1 cellular context compared by ENCODE assay signal in genomic region chr4:55887594-55887993, GRCh38.
TF ChIP-seq lines count a peak whose summit lies in the region.

No MANE protein-coding gene starts in this region.

TF ChIP-seq in GM12878, 131 proteins besides CTCF, POLR2A, EP300 and RAD21 (continued from another document):
- no peak for TF ChIP-seq ZNF687 (IDR thresholded peaks at IDR 0.05)
- TF ChIP-seq USF2 (IDR thresholded peaks at IDR 0.05; ENCODE audit: borderline replicate concordance, low read depth, low read length) = no peak
- no peak for TF ChIP-seq IKZF1 (conservative IDR thresholded peaks at IDR 0.05)
